ENCODE assay signal across 10 cellular contexts in genomic region chr7:7569615-7570014, GRCh38. TPM values are rescaled to one million over a fixed set of nuclear protein-coding genes. Genes with fewer than 3 reads are reported as not detected.
DNase-seq lines count a peak whose midpoint lies in the region; ATAC-seq and TF ChIP-seq lines count a peak whose summit lies in the region.
"Had no signal": no experiment of that assay in that cellular context is flagged by ENCODE, and none has a peak within 500 bp of the region (broad histone marks: within the 10 kb centered on the region; RNA-seq: fewer than 3 reads in every experiment).

No MANE protein-coding gene starts in this region.

- no peak for TF ChIP-seq CTCF in GM13976 (IDR thresholded peaks at IDR 0.05; ENCODE audit: borderline replicate concordance, control extremely low read depth, extremely low read depth, insufficient read depth, missing control alignments)
- no peak for TF ChIP-seq CTCF in neutrophil (IDR thresholded peaks at IDR 0.05)

- H2AFZ ChIP-seq in neuronal stem cell (ENCODE audit: low read length), result no peak overlapping the region

- no peak overlapping the region for H3K4me2 ChIP-seq in neuronal stem cell (ENCODE audit: insufficient read depth, low read length, poor library complexity, severe bottlenecking)

- H4K91ac ChIP-seq in neuronal stem cell (ENCODE audit: low read depth, low read length, poor library complexity), result no peak overlapping the region

- no CpG with 5 or more reads among the region's 3 CpGs for WGBS in neuronal stem cell (ENCODE audit: extremely low coverage in 2 of 2, insufficient read length in 2 of 2, insufficient replicate concordance in 1 of 2), 2 donors

- peak overlapping the region; percentile 67 for H3K27ac ChIP-seq in neutrophil
- H3K27ac ChIP-seq in neuronal stem cell (replicated peaks; ENCODE audit: low read length), result no peak overlapping the region

- H3K4me1 ChIP-seq in neutrophil (ENCODE audit: control insufficient read depth in 1 of 2, insufficient read depth in 1 of 2, low read depth in 1 of 2, low read length in 1 of 2) (peaks cover 46 to 50% of the 10 kb centered on the region in 2 experiments), neuronal stem cell (ENCODE audit: control insufficient read depth in 2 of 2, insufficient read depth in 1 of 2, low read depth in 1 of 2, low read length in 2 of 2) (peaks cover 0 to 8% of the 10 kb centered on the region in 2 donors)

- no peaks in the 10 kb centered on the region for H3K9me3 Mint-ChIP-seq in activated CD4-positive, alpha-beta memory T cell treated with anti-CD3 and anti-CD28 coated beads, Interleukin-2, amount 10 ng/mL, durations not matched to agents 7 days and 5 days

- H3K36me3 ChIP-seq in neutrophil, result peaks cover 6% of the 10 kb centered on the region
- H3K36me3 ChIP-seq in neuronal stem cell (replicated peaks in 1 of 2; ENCODE audit: control insufficient read depth in 2 of 2, insufficient read depth in 2 of 2, low read length in 2 of 2), result peaks cover 0 to 55% of the 10 kb centered on the region in 2 donors

- no peaks in the 10 kb centered on the region for H3K27me3 Mint-ChIP-seq in activated CD4-positive, alpha-beta memory T cell treated with anti-CD3 and anti-CD28 coated beads, Interleukin-2, amount 10 ng/mL, durations not matched to agents 7 days and 5 days

- peak overlapping the region; percentile 63 for H3K27ac Mint-ChIP-seq in activated CD4-positive, alpha-beta memory T cell treated with anti-CD3 and anti-CD28 coated beads, Interleukin-2, amount 10 ng/mL, durations not matched to agents 7 days and 5 days

- no peak overlapping the region for H3K18ac ChIP-seq in neuronal stem cell (ENCODE audit: low read length)

- no peak overlapping the region for H2AK5ac ChIP-seq in neuronal stem cell (ENCODE audit: low read depth, low read length)

- no peak overlapping the region for H3K23ac ChIP-seq in neuronal stem cell (ENCODE audit: low read depth, low read length, poor library complexity)

- H3K9ac ChIP-seq in neuronal stem cell (ENCODE audit: low read depth, low read length, poor library complexity), result no peak overlapping the region

- no peak overlapping the region for H4K8ac ChIP-seq in neuronal stem cell (ENCODE audit: low read depth, low read length)

- no peak overlapping the region for H3K14ac ChIP-seq in neuronal stem cell (ENCODE audit: low read length)

- DNase-seq in GM13976 (ENCODE audit: low spot score) (peak; percentile 14), neuronal stem cell (ENCODE audit: low spot score) (no peak), Right ventricle myocardium superior (no peak)
- DNase-seq in activated CD4-positive, alpha-beta memory T cell treated with anti-CD3 and anti-CD28 coated beads, Interleukin-2, amount 10 ng/mL, durations not matched to agents 7 days and 5 days, result no peak
- DNase-seq in activated CD4-positive, alpha-beta T cell treated with anti-CD3 and anti-CD28 coated beads, Interleukin-2, amount 50 U/mL, for 48 hours, result no peak
- DNase-seq: mesenchymal stem cell; NK-92 treated with Interleukin-12 subunit alpha and Interleukin-12 subunit beta, amount 100 ng/mL, for 24 hours had no signal

- H3K4me3 ChIP-seq in neutrophil (ENCODE audit: low read depth in 1 of 2, low read length in 1 of 2) (no peak overlapping the region), neuronal stem cell (ENCODE audit: low read length in 2 of 2) (no peak overlapping the region)

- in situ Hi-C loops in GM13976 (cut with MboI; ENCODE audit: low sequenced_read_pairs, unreplicated experiment), result no loop called here

- POLR2A ChIA-PET in activated CD4-positive, alpha-beta memory T cell treated with anti-CD3 and anti-CD28 coated beads, Interleukin-2, amount 10 ng/mL, durations not matched to agents 7 days and 5 days (lab: Charles Lee), result interaction anchor here (1.0 to 4.6 kb wide), 2 partner anchors 13 to 71 kb away, joined by 3 to 36 read pairs; partner anchors contain the start of gene UMAD1

- CTCF ChIA-PET in activated CD4-positive, alpha-beta memory T cell treated with anti-CD3 and anti-CD28 coated beads, Interleukin-2, amount 10 ng/mL, durations not matched to agents 7 days and 5 days (lab: Charles Lee), result no interaction called here

- H2BK120ac ChIP-seq in neuronal stem cell (ENCODE audit: low read depth, low read length), result no peak overlapping the region

- peaks cover 29% of the 10 kb centered on the region for H3K36me3 Mint-ChIP-seq in activated CD4-positive, alpha-beta memory T cell treated with anti-CD3 and anti-CD28 coated beads, Interleukin-2, amount 10 ng/mL, durations not matched to agents 7 days and 5 days (ENCODE audit: low read depth)

- H2BK15ac ChIP-seq in neuronal stem cell (ENCODE audit: low read length), result no peak overlapping the region

- H3K4me1 Mint-ChIP-seq in activated CD4-positive, alpha-beta memory T cell treated with anti-CD3 and anti-CD28 coated beads, Interleukin-2, amount 10 ng/mL, durations not matched to agents 7 days and 5 days, result peaks cover 40% of the 10 kb centered on the region

- no peaks in the 10 kb centered on the region for H3K79me1 ChIP-seq in neuronal stem cell (ENCODE audit: low read depth, low read length)

- H3K4ac ChIP-seq in neuronal stem cell (ENCODE audit: low read length), result no peak overlapping the region

- H3K27me3 ChIP-seq in neutrophil (no peaks in the 10 kb centered on the region), neuronal stem cell (ENCODE audit: control insufficient read depth in 3 of 3, insufficient read depth in 3 of 3, low read depth in 1 of 3, low read length in 3 of 3) (no peaks in the 10 kb centered on the region)

- H2BK12ac ChIP-seq in neuronal stem cell (ENCODE audit: low read length), result no peak overlapping the region

- ATAC-seq in GM21825 (IDR thresholded peaks at IDR 0.05; ENCODE audit: unreplicated experiment), result peak; percentile 32
- ATAC-seq in Right ventricle myocardium superior (ENCODE audit: poor library complexity), result no peak
- ATAC-seq in GM18909 (IDR thresholded peaks at IDR 0.05; ENCODE audit: poor library complexity, unreplicated experiment), result no peak

- no peak overlapping the region for H2BK5ac ChIP-seq in neuronal stem cell (ENCODE audit: low read length)

- H3K4me3 Mint-ChIP-seq in activated CD4-positive, alpha-beta memory T cell treated with anti-CD3 and anti-CD28 coated beads, Interleukin-2, amount 10 ng/mL, durations not matched to agents 7 days and 5 days, result peak overlapping the region; percentile 67

- intact Hi-C loops in Right ventricle myocardium superior (cut with DNase I), result no loop called here

- H3K9me3 ChIP-seq in neutrophil, result no peaks in the 10 kb centered on the region
- H3K9me3 ChIP-seq in neuronal stem cell (replicated peaks in 1 of 2; ENCODE audit: control insufficient read depth in 2 of 2, insufficient read depth in 1 of 2, low read depth in 1 of 2, low read length in 2 of 2), result peaks cover 2 to 23% of the 10 kb centered on the region in 2 donors

RNA-seq across cellular contexts. Expression of gene MIOS, which starts 2.9 kb away (rescaled TPM):
- total RNA-seq in activated CD4-positive, alpha-beta memory T cell treated with anti-CD3 and anti-CD28 coated beads, Interleukin-2, amount 10 ng/mL, durations not matched to agents 7 days and 5 days, result 10 to 100 TPM; 22.8 to 24.6 TPM
- 19.1 TPM for polyA plus RNA-seq in neuronal stem cell (2013, experiment 1 of 2)
- 18.3 TPM for polyA plus RNA-seq in neuronal stem cell (2013, experiment 2 of 2)
- 23.5 TPM for total RNA-seq in Right ventricle myocardium superior

RNA-seq across cellular contexts. Expression of gene COL28A1, which starts 33.9 kb away (rescaled TPM):
- total RNA-seq in activated CD4-positive, alpha-beta memory T cell treated with anti-CD3 and anti-CD28 coated beads, Interleukin-2, amount 10 ng/mL, durations not matched to agents 7 days and 5 days, result not detected
- polyA plus RNA-seq in neuronal stem cell (2013, experiment 1 of 2), result 0.25 TPM
- polyA plus RNA-seq in neuronal stem cell (2013, experiment 2 of 2), result 0.28 TPM
- total RNA-seq in Right ventricle myocardium superior, result 6.7 TPM
